8 cellular contexts compared by ENCODE assay signal in genomic region chr5:178205010-178205748, GRCh38. TPM values are rescaled to one million over a fixed set of nuclear protein-coding genes. Genes with fewer than 3 reads are reported as not detected.
A peak's percentile ranks its signal among the peaks of the same experiment; 100 is the strongest.
DNase-seq lines count a peak whose midpoint lies in the region; ATAC-seq and TF ChIP-seq lines count a peak whose summit lies in the region.

No MANE protein-coding gene starts in this region.

- DNase-seq in AG09319 (ENCODE audit: extremely low read depth, low read depth) (peak; percentile 30), NCI-H748 treated with DMSO at 0.1 percent for 48 hours (lab: John Stamatoyannopoulos, UW) (peak; percentile 16), activated T-cell treated with anti-CD3 and anti-CD28 coated beads for 1 hour (ENCODE audit: low read depth) (peak; percentile 55), epithelial cell of esophagus (ENCODE audit: low read depth) (peak; percentile 80), mucosa of gallbladder (ENCODE audit: low spot score) (peak; percentile 79)
- peak; percentile 71 for DNase-seq in stimulated activated CD8-positive, alpha-beta memory T cell treated with anti-CD3 and anti-CD28 coated beads, Interleukin-4, amount 100 ng/mL, for 24 hours (ENCODE audit: low read depth)

- peak overlapping the region; percentile 96 for H3K4me3 ChIP-seq in epithelial cell of esophagus (ENCODE audit: low read length)

- no peak for TF ChIP-seq CTCF in AG09319 (IDR thresholded peaks at IDR 0.05; ENCODE audit: low read depth, low read length)
- TF ChIP-seq CTCF in epithelial cell of esophagus (IDR thresholded peaks at IDR 0.05; ENCODE audit: insufficient read depth, low read depth, low read length, missing control alignments) = no peak

- ATAC-seq in GM18861 (IDR thresholded peaks at IDR 0.05; ENCODE audit: unreplicated experiment) (peak; percentile 37), HG03095 (IDR thresholded peaks at IDR 0.05; ENCODE audit: unreplicated experiment) (peak; percentile 56)

RNA-seq across cellular contexts. Expression of gene HNRNPAB, which starts 0.8 kb away (rescaled TPM):
- 110 TPM for total RNA-seq in mucosa of gallbladder

RNA-seq across cellular contexts. Expression of gene GMCL2, which starts 18.0 kb away (rescaled TPM):
- total RNA-seq in mucosa of gallbladder = not detected

RNA-seq across cellular contexts. Expression of gene PHYKPL, which starts 27.4 kb away (rescaled TPM):
- total RNA-seq in mucosa of gallbladder = 95.4 TPM

RNA-seq across cellular contexts. Expression of gene NHP2, which starts 51.5 kb away (rescaled TPM):
- total RNA-seq in mucosa of gallbladder = 69.4 TPM

Comparison
In these comparisons a context has a peak if more than half of its experiments do, and no peak if none do; other contexts are left out.
1. Peak in every context shown above with its lines: DNase-seq, ATAC-seq and H3K4me3 ChIP-seq.
2. DNase-seq: peak in every context shown above with its lines; median percentile 80 in epithelial cell of esophagus; 79 in mucosa of gallbladder; 71 in stimulated activated CD8-positive, alpha-beta memory T cell treated with anti-CD3 and anti-CD28 coated beads, Interleukin-4, amount 100 ng/mL, for 24 hours; 55 in activated T-cell treated with anti-CD3 and anti-CD28 coated beads for 1 hour; 30 in AG09319; 16 in NCI-H748 treated with DMSO at 0.1 percent for 48 hours.